16 cellular contexts compared by ENCODE assay signal in the genomic region with DNA sequence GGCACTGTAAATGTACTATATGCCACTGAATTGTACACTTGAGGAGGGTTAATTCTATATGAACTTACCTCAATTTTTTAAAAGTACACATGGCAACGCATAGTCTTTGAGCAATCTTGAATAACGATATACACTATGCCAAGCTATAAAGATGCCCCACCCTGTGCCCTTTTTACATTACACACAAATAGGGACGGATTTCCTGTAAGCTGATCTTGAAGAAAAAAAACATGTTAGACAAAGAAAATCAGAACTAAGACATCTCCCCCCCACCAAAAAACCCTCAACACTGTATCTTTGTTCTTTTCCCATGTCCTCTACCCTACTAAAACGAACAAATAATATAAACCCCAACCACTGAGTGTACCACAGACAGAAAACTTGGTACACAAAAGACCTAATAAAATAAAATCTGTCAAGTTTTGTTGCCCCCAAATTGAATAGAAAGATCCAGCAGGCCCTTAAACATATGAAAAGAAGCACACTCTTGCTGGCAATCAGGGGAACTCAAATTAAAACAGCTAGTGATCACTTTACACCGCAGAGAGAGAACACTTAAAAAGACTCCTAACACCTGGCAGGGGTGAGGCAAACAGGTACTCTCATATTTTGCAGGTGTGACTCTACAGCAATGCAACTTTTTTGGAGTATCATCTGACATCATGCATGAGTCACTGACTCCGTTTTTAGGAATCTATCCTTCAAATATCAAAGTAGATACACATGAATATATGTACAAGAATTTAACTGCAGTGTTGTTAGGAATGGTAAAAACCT. TPM values are rescaled to one million over a fixed set of nuclear protein-coding genes. Genes with fewer than 3 reads are reported as not detected.
DNase-seq lines count a peak whose midpoint lies in the region; ATAC-seq and TF ChIP-seq lines count a peak whose summit lies in the region.
"Had no signal": no experiment of that assay in that cellular context is flagged by ENCODE, and none has a peak within 500 bp of the region (broad histone marks: within the 10 kb centered on the region; RNA-seq: fewer than 3 reads in every experiment).

No MANE protein-coding gene starts in this region.

- H3K4me1 ChIP-seq in lower lobe of right lung = no peaks in the 10 kb centered on the region

- H3K9me3 ChIP-seq in KOPT-K1 (ENCODE audit: insufficient read depth, low read length, poor library complexity, severe bottlenecking) (peaks cover 19% of the 10 kb centered on the region), lower lobe of right lung (no peaks in the 10 kb centered on the region)

- no peak overlapping the region for H3K4me3 ChIP-seq in lower lobe of right lung
- H3K4me3 ChIP-seq: cardiac muscle cell had no signal

- ATAC-seq in activated CD8-positive, alpha-beta memory T cell treated with anti-CD3 and anti-CD28 coated beads, Interleukin-2, amount 10 ng/mL, durations not matched to agents 7 days and 5 days = no peak
- ATAC-seq in activated CD8-positive, alpha-beta T cell treated with anti-CD3 and anti-CD28 coated beads for 36 hours = peak; percentile 43
- no peak for ATAC-seq in naive B cell (ENCODE audit: low read depth in 2 of 2)
- no peak for ATAC-seq in lower lobe of right lung
- ATAC-seq: HCT116, left ventricle myocardium superior, Right ventricle myocardium inferior had no signal

- intact Hi-C loops in activated CD8-positive, alpha-beta T cell treated with anti-CD3 and anti-CD28 coated beads for 36 hours (cut with micrococcal nuclease) = loop anchor here (2.0 kb wide), 1 partner anchor 14 kb away; no protein-coding TSS in a partner anchor
- intact Hi-C loops in lower lobe of right lung (cut with DNase I) = no loop called here

- peaks cover 42% of the 10 kb centered on the region for H3K36me3 Mint-ChIP-seq in activated CD8-positive, alpha-beta memory T cell treated with anti-CD3 and anti-CD28 coated beads, Interleukin-2, amount 10 ng/mL, durations not matched to agents 7 days and 5 days
- peaks cover 77% of the 10 kb centered on the region for H3K36me3 Mint-ChIP-seq in activated CD8-positive, alpha-beta T cell treated with anti-CD3 and anti-CD28 coated beads for 36 hours (ENCODE audit: low read depth)
- H3K36me3 Mint-ChIP-seq in naive B cell = peaks cover 34 to 47% of the 10 kb centered on the region in 2 donors

- H3K36me3 ChIP-seq in KOPT-K1 (ENCODE audit: insufficient read depth, low read length) (no peaks in the 10 kb centered on the region), lower lobe of right lung (no peaks in the 10 kb centered on the region)
- H3K36me3 ChIP-seq: cardiac muscle cell had no signal

- H3K27me3 Mint-ChIP-seq in activated CD8-positive, alpha-beta memory T cell treated with anti-CD3 and anti-CD28 coated beads, Interleukin-2, amount 10 ng/mL, durations not matched to agents 7 days and 5 days = no peaks in the 10 kb centered on the region
- H3K27me3 Mint-ChIP-seq in activated CD8-positive, alpha-beta T cell treated with anti-CD3 and anti-CD28 coated beads for 36 hours = no peaks in the 10 kb centered on the region
- no peaks in the 10 kb centered on the region for H3K27me3 Mint-ChIP-seq in naive B cell

- TF ChIP-seq CTCF in activated CD8-positive, alpha-beta T cell treated with anti-CD3 and anti-CD28 coated beads for 36 hours (IDR thresholded peaks at IDR 0.05) = no peak
- no peak for TF ChIP-seq CTCF in lower lobe of right lung (IDR thresholded peaks at IDR 0.05)

- no peak overlapping the region for H3K4me3 Mint-ChIP-seq in activated CD8-positive, alpha-beta memory T cell treated with anti-CD3 and anti-CD28 coated beads, Interleukin-2, amount 10 ng/mL, durations not matched to agents 7 days and 5 days
- peak overlapping the region; percentile 49 for H3K4me3 Mint-ChIP-seq in activated CD8-positive, alpha-beta T cell treated with anti-CD3 and anti-CD28 coated beads for 36 hours
- H3K4me3 Mint-ChIP-seq in naive B cell = peak overlapping the region in 6 of 8 donors; percentile 25 to 54 (median 45)
- H3K4me3 Mint-ChIP-seq: nephron had no signal

- H3K27ac ChIP-seq in KOPT-K1 (ENCODE audit: low read depth, low read length, poor library complexity, severe bottlenecking) (peak overlapping the region; percentile 39), lower lobe of right lung (no peak overlapping the region)
- H3K27ac ChIP-seq: cardiac muscle cell had no signal

- CTCF ChIA-PET in activated CD8-positive, alpha-beta memory T cell treated with anti-CD3 and anti-CD28 coated beads, Interleukin-2, amount 10 ng/mL, durations not matched to agents 7 days and 5 days (lab: Charles Lee) = interaction anchor here (1.3 to 2.1 kb wide), 2 partner anchors 7 to 18 kb away, joined by 3 to 6 read pairs; no protein-coding TSS in a partner anchor
- CTCF ChIA-PET in activated CD8-positive, alpha-beta T cell treated with anti-CD3 and anti-CD28 coated beads for 36 hours (lab: Charles Lee) = interaction anchor here (1.3 to 1.7 kb wide), 2 partner anchors 10 to 27 kb away, joined by 3 to 6 read pairs; no protein-coding TSS in a partner anchor

- H3K9me3 Mint-ChIP-seq in activated CD8-positive, alpha-beta memory T cell treated with anti-CD3 and anti-CD28 coated beads, Interleukin-2, amount 10 ng/mL, durations not matched to agents 7 days and 5 days (ENCODE audit: low read depth) = peaks cover 3% of the 10 kb centered on the region
- peaks cover 13% of the 10 kb centered on the region for H3K9me3 Mint-ChIP-seq in activated CD8-positive, alpha-beta T cell treated with anti-CD3 and anti-CD28 coated beads for 36 hours
- H3K9me3 Mint-ChIP-seq in naive B cell = peaks cover 0 to 3% (median 0%) of the 10 kb centered on the region in 7 donors

- H3K27me3 ChIP-seq in lower lobe of right lung (ENCODE audit: low read depth) = no peaks in the 10 kb centered on the region
- H3K27me3 ChIP-seq: cardiac muscle cell had no signal

- no peak for DNase-seq in activated CD8-positive, alpha-beta memory T cell treated with anti-CD3 and anti-CD28 coated beads, Interleukin-2, amount 10 ng/mL, durations not matched to agents 7 days and 5 days
- no peak for DNase-seq in activated CD8-positive, alpha-beta memory T cell treated with anti-CD3 and anti-CD28 coated beads for 24 hours
- DNase-seq in activated CD8-positive, alpha-beta T cell treated with anti-CD3 and anti-CD28 coated beads for 36 hours = peak; percentile 69
- DNase-seq in naive B cell (no peak), NCI-H526 (lab: John Stamatoyannopoulos, UW) (no peak), middle frontal gyrus (ENCODE audit: extremely low spot score, low spot score) (no peak), lower lobe of right lung (no peak)
- DNase-seq: activated CD4-positive, alpha-beta T cell treated with anti-CD3 and anti-CD28 coated beads, Interleukin-2, amount 50 U/mL, for 1 hour; activated gamma-delta T cell treated with Interleukin-2 at 50 U/mL for 16 hours; left ventricle myocardium superior; NCI-H2081 had no signal

- peaks cover 57% of the 10 kb centered on the region for H3K4me1 Mint-ChIP-seq in activated CD8-positive, alpha-beta memory T cell treated with anti-CD3 and anti-CD28 coated beads, Interleukin-2, amount 10 ng/mL, durations not matched to agents 7 days and 5 days
- H3K4me1 Mint-ChIP-seq in activated CD8-positive, alpha-beta T cell treated with anti-CD3 and anti-CD28 coated beads for 36 hours (ENCODE audit: low read depth) = peaks cover 90% of the 10 kb centered on the region
- H3K4me1 Mint-ChIP-seq in naive B cell = peaks cover 52 to 82% (median 62%) of the 10 kb centered on the region in 3 donors

- H3K27ac Mint-ChIP-seq in activated CD8-positive, alpha-beta memory T cell treated with anti-CD3 and anti-CD28 coated beads, Interleukin-2, amount 10 ng/mL, durations not matched to agents 7 days and 5 days = peak overlapping the region; percentile 47
- H3K27ac Mint-ChIP-seq in activated CD8-positive, alpha-beta T cell treated with anti-CD3 and anti-CD28 coated beads for 36 hours = peak overlapping the region; percentile 96
- peak overlapping the region; percentile 41 to 91 (median 72) for H3K27ac Mint-ChIP-seq in naive B cell
- H3K27ac Mint-ChIP-seq: nephron had no signal

- POLR2A ChIA-PET in activated CD8-positive, alpha-beta T cell treated with anti-CD3 and anti-CD28 coated beads for 36 hours (lab: Charles Lee) = interaction anchor here (0.6 to 4.6 kb wide), 9 partner anchors 13 to 77 kb away, joined by 3 to 29 read pairs (median 3); no protein-coding TSS in a partner anchor

RNA-seq across cellular contexts. Expression of gene BACH2, which starts 29.6 kb away (rescaled TPM):
- 10 to 100 TPM; 21.5 to 22.6 TPM for total RNA-seq in activated CD8-positive, alpha-beta memory T cell treated with anti-CD3 and anti-CD28 coated beads, Interleukin-2, amount 10 ng/mL, durations not matched to agents 7 days and 5 days
- total RNA-seq in activated CD8-positive, alpha-beta T cell treated with anti-CD3 and anti-CD28 coated beads for 36 hours = 10 to 100 TPM; 60.7 to 66.9 TPM
- polyA plus RNA-seq in naive B cell (ENCODE audit: low read depth in 6 of 6) = 100 to 1,000 TPM in 1 of 6 donors, 10 to 100 TPM in 5; 31.0 to 130 (median 78.4) TPM
- total RNA-seq in lower lobe of right lung = 6.3 TPM
